In genomic region chr1:206506803-206507394, GRCh38 we compare ENCODE assay signal across 8 cellular contexts. TPM values are rescaled to one million over a fixed set of nuclear protein-coding genes. Genes with fewer than 3 reads are reported as not detected.
DNase-seq lines count a peak whose midpoint lies in the region; ATAC-seq and TF ChIP-seq lines count a peak whose summit lies in the region.

No MANE protein-coding gene starts in this region.

- H3K4me1 Mint-ChIP-seq in activated T-cell treated with anti-CD3 and anti-CD28 coated beads, Interleukin-2, amount 50 U/mL, for 4 hours (ENCODE audit: low read depth): peaks cover 48% of the 10 kb centered on the region
- H3K4me1 Mint-ChIP-seq in immature natural killer cell: peaks cover 42 to 56% of the 10 kb centered on the region in 2 donors
- peaks cover 41 to 71% of the 10 kb centered on the region in 2 donors for H3K4me1 Mint-ChIP-seq in stimulated activated naive B cell treated with anti-CD40 and anti-IgM and Interleukin-4, amounts not matched to agents 10 μg/mL and 1 μg/mL and 100 μg/mL, for 72 hours

- no peak for DNase-seq in activated T-cell treated with anti-CD3 and anti-CD28 coated beads, Interleukin-2, amount 50 U/mL, for 4 hours
- no peak for DNase-seq in activated T-cell treated with anti-CD3 and anti-CD28 coated beads, Interleukin-2, amount 50 U/mL, for 1 hour
- DNase-seq in adrenal gland (peak in 5 of 7 donors; percentile 43 to 52 (median 47)), immature natural killer cell (peak; percentile 43 to 58 (median 52)), Kasumi-1 (lab: John Stamatoyannopoulos, UW) (no peak), DMS114 treated with DMSO at 0.1 percent for 48 hours (lab: John Stamatoyannopoulos, UW; ENCODE audit: unreplicated experiment) (no peak)
- DNase-seq in stimulated activated naive B cell treated with anti-CD40 and anti-IgM and Interleukin-4, amounts not matched to agents 10 μg/mL and 1 μg/mL and 100 μg/mL, for 72 hours: no peak

- H3K27ac ChIP-seq in adrenal gland: peak overlapping the region in 3 of 5 donors; percentile 13 to 75 (median 56)

- H3K36me3 ChIP-seq in adrenal gland (replicated peaks in 1 of 2): no peaks in the 10 kb centered on the region

- no peaks in the 10 kb centered on the region for H3K9me3 ChIP-seq in adrenal gland (replicated peaks in 1 of 3)

- H3K4me1 ChIP-seq in adrenal gland (replicated peaks in 1 of 2): peaks cover 41 to 66% of the 10 kb centered on the region in 2 donors

- peak overlapping the region in 4 of 6 donors; percentile 3 to 77 (median 40) for H3K27ac Mint-ChIP-seq in immature natural killer cell
- H3K27ac Mint-ChIP-seq in stimulated activated naive B cell treated with anti-CD40 and anti-IgM and Interleukin-4, amounts not matched to agents 10 μg/mL and 1 μg/mL and 100 μg/mL, for 72 hours: peak overlapping the region; percentile 65

- peak overlapping the region in 3 of 4 donors; percentile 9 to 93 (median 36) for H3K4me3 ChIP-seq in adrenal gland

- H3K4me3 Mint-ChIP-seq in activated T-cell treated with anti-CD3 and anti-CD28 coated beads, Interleukin-2, amount 50 U/mL, for 4 hours: peak overlapping the region; percentile 73
- H3K4me3 Mint-ChIP-seq in immature natural killer cell: peak overlapping the region; percentile 79 to 84 (median 83)
- peak overlapping the region; percentile 79 to 86 for H3K4me3 Mint-ChIP-seq in stimulated activated naive B cell treated with anti-CD40 and anti-IgM and Interleukin-4, amounts not matched to agents 10 μg/mL and 1 μg/mL and 100 μg/mL, for 72 hours

- intact Hi-C loops in adrenal gland (cut with DNase I): no loop called here

- H3K27me3 ChIP-seq in adrenal gland: no peaks in the 10 kb centered on the region

- TF ChIP-seq POLR2A in adrenal gland (IDR thresholded peaks at IDR 0.05): no peak

- no peak for TF ChIP-seq CTCF in adrenal gland (IDR thresholded peaks at IDR 0.05)

- no peaks in the 10 kb centered on the region for H3K9me3 Mint-ChIP-seq in activated T-cell treated with anti-CD3 and anti-CD28 coated beads, Interleukin-2, amount 50 U/mL, for 4 hours
- H3K9me3 Mint-ChIP-seq in immature natural killer cell: no peaks in the 10 kb centered on the region
- H3K9me3 Mint-ChIP-seq in stimulated activated naive B cell treated with anti-CD40 and anti-IgM and Interleukin-4, amounts not matched to agents 10 μg/mL and 1 μg/mL and 100 μg/mL, for 72 hours: no peaks in the 10 kb centered on the region

- H3K27me3 Mint-ChIP-seq in activated T-cell treated with anti-CD3 and anti-CD28 coated beads, Interleukin-2, amount 50 U/mL, for 4 hours (ENCODE audit: low read depth): peaks cover 19% of the 10 kb centered on the region
- peaks cover 11 to 15% (median 12%) of the 10 kb centered on the region in 3 donors for H3K27me3 Mint-ChIP-seq in immature natural killer cell (ENCODE audit: low read depth in 3 of 3)
- peaks cover 22 to 47% of the 10 kb centered on the region in 2 donors for H3K27me3 Mint-ChIP-seq in stimulated activated naive B cell treated with anti-CD40 and anti-IgM and Interleukin-4, amounts not matched to agents 10 μg/mL and 1 μg/mL and 100 μg/mL, for 72 hours

- 0 to 6% (median 3%) methylated on average over 11 to 49 of the region's 49 CpGs for WGBS in adrenal gland, 4 donors

- ATAC-seq in activated T-cell treated with anti-CD3 and anti-CD28 coated beads, Interleukin-2, amount 50 U/mL, for 4 hours: peak; percentile 12 to 14
- ATAC-seq in HG03280 (IDR thresholded peaks at IDR 0.05; ENCODE audit: unreplicated experiment): peak; percentile 22
- peak; percentile 37 to 41 for ATAC-seq in stimulated activated naive B cell treated with anti-CD40 and anti-IgM and Interleukin-4, amounts not matched to agents 10 μg/mL and 1 μg/mL and 100 μg/mL, for 72 hours (replicated peaks)

- no peaks in the 10 kb centered on the region for H3K36me3 Mint-ChIP-seq in activated T-cell treated with anti-CD3 and anti-CD28 coated beads, Interleukin-2, amount 50 U/mL, for 4 hours (ENCODE audit: insufficient read depth)
- no peaks in the 10 kb centered on the region for H3K36me3 Mint-ChIP-seq in immature natural killer cell
- peaks cover 4 to 5% of the 10 kb centered on the region in 2 donors for H3K36me3 Mint-ChIP-seq in stimulated activated naive B cell treated with anti-CD40 and anti-IgM and Interleukin-4, amounts not matched to agents 10 μg/mL and 1 μg/mL and 100 μg/mL, for 72 hours

RNA-seq across cellular contexts. Expression of gene RASSF5, which starts 0.4 kb away (rescaled TPM):
- total RNA-seq in activated T-cell treated with anti-CD3 and anti-CD28 coated beads, Interleukin-2, amount 50 U/mL, for 4 hours: 100 to 1,000 TPM; 179 to 227 (median 216) TPM
- 10 to 100 TPM; 22.8 to 57.9 (median 38.7) TPM for total RNA-seq in adrenal gland
- polyA plus RNA-seq in adrenal gland (10 to 100 TPM in 2 of 3 donors, 1 to 10 TPM in 1; 9.3 to 25.2 (median 10.4) TPM), immature natural killer cell (100 to 1,000 TPM; 218 to 459 (median 310) TPM)

RNA-seq across cellular contexts. Expression of gene IKBKE, which starts 36.6 kb away (rescaled TPM):
- 10 to 100 TPM; 14.7 to 17.2 (median 16.1) TPM for total RNA-seq in activated T-cell treated with anti-CD3 and anti-CD28 coated beads, Interleukin-2, amount 50 U/mL, for 4 hours
- 10 to 100 TPM in 1 of 8 donors, 1 to 10 TPM in 7; 3.6 to 11.1 (median 7.7) TPM for total RNA-seq in adrenal gland
- polyA plus RNA-seq in adrenal gland (1 to 10 TPM; 2.9 to 5.1 (median 3.5) TPM), immature natural killer cell (10 to 100 TPM; 21.1 to 29.7 (median 28.3) TPM)

Comparison
In these comparisons a context has a peak if more than half of its experiments do, and no peak if none do; other contexts are left out.
1. DNase-seq: peak in adrenal gland (5 of 7) and immature natural killer cell (3 of 3); none in activated T-cell treated with anti-CD3 and anti-CD28 coated beads, Interleukin-2, amount 50 U/mL, for 4 hours (single experiment), activated T-cell treated with anti-CD3 and anti-CD28 coated beads, Interleukin-2, amount 50 U/mL, for 1 hour (single experiment), stimulated activated naive B cell treated with anti-CD40 and anti-IgM and Interleukin-4, amounts not matched to agents 10 μg/mL and 1 μg/mL and 100 μg/mL, for 72 hours (single experiment), Kasumi-1 (0 of 2) and DMS114 treated with DMSO at 0.1 percent for 48 hours (single experiment).
2. Peak in every context shown above with its lines, with median percentiles within 50 percentile points of each other: ATAC-seq and H3K4me3 Mint-ChIP-seq.